1 cellular context compared by ENCODE assay signal in the genomic region with DNA sequence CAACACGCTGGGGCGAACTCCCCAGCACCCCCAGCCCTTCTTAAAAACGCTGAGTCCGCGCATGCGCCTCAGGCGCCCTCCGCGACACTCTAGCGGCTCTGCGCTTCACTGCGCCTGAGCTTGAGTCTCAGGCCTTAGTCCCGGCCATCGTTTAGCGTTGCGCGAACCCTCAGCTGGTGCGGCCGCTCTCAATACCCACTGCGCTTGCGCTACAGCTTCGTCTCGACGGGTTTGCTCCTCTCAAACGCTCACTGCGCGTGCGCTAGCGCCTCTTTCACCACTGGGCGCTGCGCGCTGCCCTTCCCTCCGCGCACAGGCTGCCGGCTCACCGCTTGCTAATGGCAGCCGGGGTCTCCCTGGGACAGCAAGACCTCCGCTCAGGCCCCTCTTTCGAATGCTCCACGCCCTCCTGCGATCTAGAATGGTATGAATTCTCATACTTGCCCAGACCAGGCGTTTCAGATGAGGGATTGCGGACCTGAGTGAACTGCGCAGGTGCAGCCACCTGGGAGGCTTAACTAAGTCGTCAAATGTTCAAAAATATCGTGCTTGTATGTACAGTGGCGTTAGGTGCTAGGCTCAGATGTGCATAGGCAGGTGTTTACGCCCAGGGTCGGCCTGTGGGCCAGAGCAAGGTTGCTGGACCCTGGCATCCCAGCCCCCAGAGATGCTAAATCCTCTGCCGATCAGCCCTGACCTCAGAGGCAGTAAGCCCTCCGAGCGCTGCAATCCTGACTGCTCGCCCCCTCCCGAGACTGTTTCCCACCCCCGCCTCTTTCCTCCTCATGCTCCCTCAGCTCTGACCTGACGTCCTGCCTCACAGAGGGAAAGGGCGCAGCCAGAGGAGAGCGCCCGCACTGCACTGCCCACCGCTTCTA.
TF ChIP-seq lines count a peak whose summit lies in the region.

Gene SLC2A11 (plus strand): TSS at position 270 of the 878 bp plus-strand sequence. CDS start 125 bp downstream, at position 395.

TF ChIP-seq in WTC11, 78 proteins besides CTCF, POLR2A, EP300 and RAD21 (continued from another document and continues in another):
- TF ChIP-seq AR (CRISPR knock-in tag; IDR thresholded peaks at IDR 0.05) (no peak), CREM (CRISPR knock-in tag; IDR thresholded peaks at IDR 0.05) (no peak), TEAD1 (CRISPR knock-in tag; IDR thresholded peaks at IDR 0.05) (0 out of 2 replicates have a peak, but pooled peaks have one; percentile 26), RELA (CRISPR knock-in tag; IDR thresholded peaks at IDR 0.05; ENCODE audit: borderline replicate concordance) (no peak), ZBTB21 (CRISPR knock-in tag; IDR thresholded peaks at IDR 0.05; ENCODE audit: borderline replicate concordance) (no peak), NFATC4 (CRISPR knock-in tag; IDR thresholded peaks at IDR 0.05) (no peak), KAT7 (CRISPR knock-in tag; IDR thresholded peaks at IDR 0.05; ENCODE audit: borderline replicate concordance) (no peak), MYBL2 (CRISPR knock-in tag; IDR thresholded peaks at IDR 0.05) (no peak), ZNF232 (CRISPR knock-in tag; IDR thresholded peaks at IDR 0.05) (0 out of 2 replicates have a peak, but pooled peaks have one; percentile 68), ZNF671 (CRISPR knock-in tag; IDR thresholded peaks at IDR 0.05) (no peak), ELF4 (CRISPR knock-in tag; IDR thresholded peaks at IDR 0.05; ENCODE audit: low read depth) (no peak), TEAD4 (CRISPR knock-in tag; IDR thresholded peaks at IDR 0.05) (no peak), PRDM15 (CRISPR knock-in tag; IDR thresholded peaks at IDR 0.05) (no peak), ERG (CRISPR knock-in tag; IDR thresholded peaks at IDR 0.05) (no peak), CREB1 (CRISPR knock-in tag; IDR thresholded peaks at IDR 0.05) (no peak), ZNF138 (CRISPR knock-in tag; conservative IDR thresholded peaks at IDR 0.05) (no peak), TP53 (CRISPR knock-in tag; IDR thresholded peaks at IDR 0.05) (no peak), AFF4 (CRISPR knock-in tag; IDR thresholded peaks at IDR 0.05; ENCODE audit: borderline replicate concordance) (no peak), FOXK1 (CRISPR knock-in tag; IDR thresholded peaks at IDR 0.05) (0 out of 2 replicates have a peak, but pooled peaks have one; percentile 25), HMGA2 (CRISPR knock-in tag; IDR thresholded peaks at IDR 0.05) (0 out of 2 replicates have a peak, but pooled peaks have one; percentile 26), ZNF121 (CRISPR knock-in tag; IDR thresholded peaks at IDR 0.05) (no peak; the same call in 1 of the 2 replicates), ATF6 (CRISPR knock-in tag; IDR thresholded peaks at IDR 0.05) (no peak), ATF2 (CRISPR knock-in tag; IDR thresholded peaks at IDR 0.05; ENCODE audit: borderline replicate concordance, low read depth) (no peak), NR1H2 (CRISPR knock-in tag; IDR thresholded peaks at IDR 0.05) (no peak), JAZF1 (CRISPR knock-in tag; IDR thresholded peaks at IDR 0.05) (no peak), CBFB (CRISPR knock-in tag; IDR thresholded peaks at IDR 0.05; ENCODE audit: low read depth) (no peak), ATF1 (CRISPR knock-in tag; IDR thresholded peaks at IDR 0.05) (no peak), GABPB1 (CRISPR knock-in tag; IDR thresholded peaks at IDR 0.05) (no peak), TCF7 (CRISPR knock-in tag; IDR thresholded peaks at IDR 0.05; ENCODE audit: low read depth) (no peak), MXD4 (CRISPR knock-in tag; IDR thresholded peaks at IDR 0.05; ENCODE audit: borderline replicate concordance) (no peak), FOXJ3 (CRISPR knock-in tag; IDR thresholded peaks at IDR 0.05; ENCODE audit: borderline replicate concordance) (no peak)
- TF ChIP-seq, protein P1, sequence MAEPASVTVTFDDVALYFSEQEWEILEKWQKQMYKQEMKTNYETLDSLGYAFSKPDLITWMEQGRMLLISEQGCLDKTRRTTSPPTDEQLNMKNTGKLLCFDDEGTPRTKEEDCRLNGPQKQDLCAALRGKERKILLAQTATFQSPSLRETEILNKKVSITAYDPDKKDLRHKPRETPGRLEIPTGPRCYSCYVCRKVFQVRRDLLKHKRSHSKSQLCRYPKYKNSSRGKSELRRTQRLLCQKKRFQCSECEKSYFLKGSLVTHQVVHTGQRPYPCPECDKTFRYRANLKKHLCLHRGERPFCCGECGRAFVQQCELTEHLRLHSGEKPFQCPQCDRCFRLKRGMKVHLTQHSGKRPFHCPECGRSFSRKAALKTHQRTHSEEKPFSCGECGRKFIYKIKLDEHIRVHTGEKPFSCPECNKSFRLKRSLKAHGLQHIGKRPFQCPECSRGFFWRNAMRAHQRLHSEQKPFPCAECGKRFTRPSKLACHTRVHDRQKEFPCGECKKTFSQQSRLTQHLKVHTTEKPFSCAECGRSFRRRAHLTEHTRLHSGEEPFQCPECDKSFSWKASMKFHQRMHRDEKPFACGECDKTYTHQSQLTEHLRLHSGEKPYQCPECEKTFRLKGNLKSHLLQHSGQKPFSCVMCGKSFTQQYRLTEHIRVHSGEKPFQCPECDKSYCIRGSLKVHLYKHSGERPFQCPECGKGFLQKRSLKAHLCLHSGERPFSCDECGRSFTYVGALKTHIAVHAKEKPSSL (CRISPR knock-in tag; conservative IDR thresholded peaks at IDR 0.05), result no peak
- TF ChIP-seq, protein P2, sequence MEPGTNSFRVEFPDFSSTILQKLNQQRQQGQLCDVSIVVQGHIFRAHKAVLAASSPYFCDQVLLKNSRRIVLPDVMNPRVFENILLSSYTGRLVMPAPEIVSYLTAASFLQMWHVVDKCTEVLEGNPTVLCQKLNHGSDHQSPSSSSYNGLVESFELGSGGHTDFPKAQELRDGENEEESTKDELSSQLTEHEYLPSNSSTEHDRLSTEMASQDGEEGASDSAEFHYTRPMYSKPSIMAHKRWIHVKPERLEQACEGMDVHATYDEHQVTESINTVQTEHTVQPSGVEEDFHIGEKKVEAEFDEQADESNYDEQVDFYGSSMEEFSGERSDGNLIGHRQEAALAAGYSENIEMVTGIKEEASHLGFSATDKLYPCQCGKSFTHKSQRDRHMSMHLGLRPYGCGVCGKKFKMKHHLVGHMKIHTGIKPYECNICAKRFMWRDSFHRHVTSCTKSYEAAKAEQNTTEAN (CRISPR knock-in tag; IDR thresholded peaks at IDR 0.05), result no peak
